8 cellular contexts compared by ENCODE assay signal in the genomic region with DNA sequence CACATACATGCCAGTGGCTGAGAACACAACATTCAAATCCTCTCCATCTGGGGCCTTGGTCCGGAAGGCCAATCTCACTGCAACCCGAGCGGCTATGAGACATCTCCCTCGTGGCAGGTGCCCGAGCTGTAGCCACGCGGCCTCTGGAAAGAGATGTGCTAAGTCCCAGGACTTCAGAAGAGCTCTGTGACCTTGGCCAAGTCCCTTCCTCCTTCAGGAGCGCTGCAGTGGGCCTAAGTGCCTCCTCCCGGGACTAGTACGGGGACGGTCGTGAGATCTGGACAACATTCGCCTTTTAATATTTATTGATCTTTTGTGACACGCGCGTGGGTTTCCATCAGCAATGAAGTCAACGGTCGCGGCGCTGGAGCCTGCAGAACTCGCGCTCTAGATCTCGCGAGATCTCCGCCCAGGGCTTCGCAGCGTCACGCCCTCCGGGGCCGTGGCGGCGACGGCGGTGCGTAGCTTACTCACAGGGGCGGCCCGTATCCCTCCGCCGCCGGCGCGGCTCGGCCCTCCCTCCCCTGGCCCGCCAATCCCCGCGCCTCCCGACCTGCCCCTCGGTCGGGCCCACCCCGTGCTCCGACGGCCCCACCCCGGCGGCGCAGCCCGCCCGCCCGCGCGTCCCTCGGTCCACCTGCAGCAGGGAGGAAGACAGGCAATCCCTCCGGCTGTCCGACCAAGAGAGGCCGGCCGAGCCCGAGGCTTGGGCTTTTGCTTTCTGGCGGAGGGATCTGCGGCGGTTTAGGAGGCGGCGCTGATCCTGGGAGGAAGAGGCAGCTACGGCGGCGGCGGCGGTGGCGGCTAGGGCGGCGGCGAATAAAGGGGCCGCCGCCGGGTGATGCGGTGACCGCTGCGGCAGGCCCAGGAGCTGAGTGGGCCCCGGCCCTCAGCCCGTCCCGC. TPM values are rescaled to one million over a fixed set of nuclear protein-coding genes. Genes with fewer than 3 reads are reported as not detected.
DNase-seq lines count a peak whose midpoint lies in the region; ATAC-seq, FAIRE-seq and TF ChIP-seq lines count a peak whose summit lies in the region.

A gene (plus strand): TSS at position 588 of the 903 bp plus-strand sequence. CDS start 453 bp downstream, outside the sequence.

- peak; percentile 94 for DNase-seq in GM12891 (ENCODE audit: insufficient read length, low spot score)
- DNase-seq in NCI-H1436 (lab: John Stamatoyannopoulos, UW): peak; percentile 95
- DNase-seq in SW480 (ENCODE audit: low spot score): peak; percentile 97
- DNase-seq in activated naive CD8-positive, alpha-beta T cell treated with anti-CD3 and anti-CD28 coated beads, Interleukin-2, amount 50 U/mL, for 24 hours: peak; percentile 98
- peak; percentile 99 for DNase-seq in Right ventricle myocardium superior
- DNase-seq in pancreas: peak; percentile 97 to 100 (median 98)
- peak; percentile 97 to 98 for DNase-seq in thyroid gland

- no peaks in the 10 kb centered on the region for H3K27me3 Mint-ChIP-seq in activated naive CD8-positive, alpha-beta T cell treated with anti-CD3 and anti-CD28 coated beads, Interleukin-2, amount 50 U/mL, for 24 hours

- H3K4me1 Mint-ChIP-seq in activated naive CD8-positive, alpha-beta T cell treated with anti-CD3 and anti-CD28 coated beads, Interleukin-2, amount 50 U/mL, for 24 hours: peaks cover 43% of the 10 kb centered on the region

- H3K36me3 ChIP-seq in pancreas (no peaks in the 10 kb centered on the region), thyroid gland (no peaks in the 10 kb centered on the region)

- FAIRE-seq in GM12891 (lab: Jason Lieb, UNC): peak; percentile 99
- no peak for FAIRE-seq in pancreas (lab: Jason Lieb, UNC)

- TF ChIP-seq POLR2A in GM12891 (IDR thresholded peaks at IDR 0.05; ENCODE audit: low read depth, low read length): peak; percentile 74
- TF ChIP-seq POLR2A in thyroid gland (IDR thresholded peaks at IDR 0.05): peak; percentile 80 to 81

- TF ChIP-seq CTCF in pancreas (IDR thresholded peaks at IDR 0.05): no peak
- TF ChIP-seq CTCF in thyroid gland (IDR thresholded peaks at IDR 0.05): no peak

- H3K4me3 ChIP-seq in pancreas (peak within 1 kb of the TSS; percentile 88 to 93 (median 90)), thyroid gland (replicated peaks in 1 of 3) (peak within 1 kb of the TSS; percentile 78 to 87 (median 83))

- ATAC-seq in HG02798 (IDR thresholded peaks at IDR 0.05; ENCODE audit: poor library complexity, unreplicated experiment) (peak; percentile 88), Right ventricle myocardium superior (ENCODE audit: poor library complexity) (peak; percentile 98), pancreas (peak; percentile 96 to 98 (median 97))
- ATAC-seq in activated naive CD8-positive, alpha-beta T cell treated with anti-CD3 and anti-CD28 coated beads, Interleukin-2, amount 50 U/mL, for 24 hours: peak; percentile 92

- H3K27me3 ChIP-seq in pancreas (no peaks in the 10 kb centered on the region), thyroid gland (no peaks in the 10 kb centered on the region)

- peaks cover 0 to 29% (median 28%) of the 10 kb centered on the region in 3 donors for H3K4me1 ChIP-seq in pancreas
- H3K4me1 ChIP-seq in thyroid gland: peaks cover 35% of the 10 kb centered on the region in 2 donors

- intact Hi-C loops in Right ventricle myocardium superior (cut with DNase I) (no loop called here), pancreas (cut with DNase I) (no loop called here), thyroid gland (cut with DNase I) (no loop called here)

- H3K9me3 ChIP-seq in pancreas (no peaks in the 10 kb centered on the region), thyroid gland (no peaks in the 10 kb centered on the region)

- 1% methylated on average over 62 to 89 of the region's 89 CpGs for WGBS in pancreas, 2 donors
- 1 to 2% methylated on average over 21 to 31 of the region's 89 CpGs for WGBS in thyroid gland, 2 donors

- H3K4me3 Mint-ChIP-seq in activated naive CD8-positive, alpha-beta T cell treated with anti-CD3 and anti-CD28 coated beads, Interleukin-2, amount 50 U/mL, for 24 hours: peak within 1 kb of the TSS; percentile 98

- H3K36me3 Mint-ChIP-seq in activated naive CD8-positive, alpha-beta T cell treated with anti-CD3 and anti-CD28 coated beads, Interleukin-2, amount 50 U/mL, for 24 hours (ENCODE audit: low read depth): peaks cover 31% of the 10 kb centered on the region

- H3K27ac Mint-ChIP-seq in activated naive CD8-positive, alpha-beta T cell treated with anti-CD3 and anti-CD28 coated beads, Interleukin-2, amount 50 U/mL, for 24 hours: peak within 1 kb of the TSS; percentile 96

- peak within 1 kb of the TSS; percentile 86 to 95 (median 92) for H3K27ac ChIP-seq in pancreas
- H3K27ac ChIP-seq in thyroid gland: peak within 1 kb of the TSS; percentile 94 to 96 (median 96)

- H3K9me3 Mint-ChIP-seq in activated naive CD8-positive, alpha-beta T cell treated with anti-CD3 and anti-CD28 coated beads, Interleukin-2, amount 50 U/mL, for 24 hours: no peaks in the 10 kb centered on the region

TF ChIP-seq in GM12891, 5 proteins besides CTCF, POLR2A, EP300 and RAD21:
- TF ChIP-seq POU2F2 (IDR thresholded peaks at IDR 0.05; ENCODE audit: low read depth, low read length): peak; percentile 64; the same call in 1 of the 2 replicates
- TF ChIP-seq SPI1 (IDR thresholded peaks at IDR 0.05; ENCODE audit: low read depth, low read length): 0 out of 2 replicates have a peak, but pooled peaks have one; percentile 6
- peak; percentile 68; the same call in 1 of the 2 replicates for TF ChIP-seq POLR2AphosphoS5 (IDR thresholded peaks at IDR 0.05; ENCODE audit: low read depth, low read length)
- peak; percentile 11 for TF ChIP-seq PAX5 (IDR thresholded peaks at IDR 0.05; ENCODE audit: insufficient read depth, low read length, severe bottlenecking)
- TF ChIP-seq TAF1 (IDR thresholded peaks at IDR 0.05; ENCODE audit: low read depth, low read length): peak; percentile 63
TF ChIP-seq in GM12891: peak in this region for 5.

RNA-seq across cellular contexts. Expression of the gene that starts here (rescaled TPM):
- 155 TPM for polyA plus RNA-seq in GM12891 (2012; ENCODE audit: low read depth, missing spikeins)
- total RNA-seq in Right ventricle myocardium superior (114 TPM), pancreas (10 to 100 TPM; 36.5 to 59.3 (median 47.0) TPM), thyroid gland (100 to 1,000 TPM in 2 of 4 donors, 10 to 100 TPM in 2; 72.4 to 125 (median 99.5) TPM)
- 10 to 100 TPM; 38.8 to 47.7 TPM for polyA plus RNA-seq in pancreas

Comparison
In these comparisons a context has a peak if more than half of its experiments do, and no peak if none do; other contexts are left out.
1. Peak in every context shown above with its lines: DNase-seq, ATAC-seq, H3K4me3 ChIP-seq and H3K27ac ChIP-seq.